Comparison of ENCODE assay signal across 8 cellular contexts in genomic region chr11:128497057-128497957, GRCh38.
DNase-seq lines count a peak whose midpoint lies in the region; ATAC-seq, FAIRE-seq and TF ChIP-seq lines count a peak whose summit lies in the region.

No MANE protein-coding gene starts in this region.

- SMC1A ChIA-PET in GM12878 (lab: Charles Lee; ENCODE audit: uncharacterized antibody, unreplicated experiment) = interaction anchor here (0.6 to 3.9 kb wide), 17 partner anchors 9 to 249 kb away, joined by 3 to 42 read pairs (median 5); no protein-coding TSS in a partner anchor

- TF ChIP-seq CTCF in HEK293 (tag by site-specific recombination; IDR thresholded peaks at IDR 0.05) = no peak
- no peak for TF ChIP-seq CTCF in GM12878 (IDR thresholded peaks at IDR 0.05 in 2 of 3, conservative IDR thresholded peaks at IDR 0.05 in 1 of 3; ENCODE audit: control insufficient read depth in 2 of 3, extremely low read depth in 1 of 3, insufficient read depth in 1 of 3, low read depth in 3 of 3, low read length in 3 of 3)
- TF ChIP-seq CTCF in right lobe of liver (IDR thresholded peaks at IDR 0.05) = no peak
- no peak for TF ChIP-seq CTCF in uterus (IDR thresholded peaks at IDR 0.05)
- no peak for TF ChIP-seq CTCF in D721Med (IDR thresholded peaks at IDR 0.05; ENCODE audit: insufficient read depth, missing control alignments)

- H4K20me1 ChIP-seq in GM12878 (ENCODE audit: control insufficient read depth, insufficient read depth) = no peaks in the 10 kb centered on the region

- in situ Hi-C loops in GM12878 (cut with MboI) = no loop called here

- no peaks in the 10 kb centered on the region for H3K36me3 ChIP-seq in HEK293 (ENCODE audit: control insufficient read depth in 2 of 2, insufficient read depth in 1 of 2, low read length in 2 of 2)
- peaks cover under 1 to 4% of the 10 kb centered on the region in 2 experiments; a peak in 3 of 4 replicates for H3K36me3 ChIP-seq in GM12878 (ENCODE audit: control insufficient read depth in 2 of 2, insufficient read depth in 2 of 2, low read length in 1 of 2)
- H3K36me3 ChIP-seq in right lobe of liver = no peaks in the 10 kb centered on the region
- H3K36me3 ChIP-seq in uterus = no peaks in the 10 kb centered on the region

- H3K4me3 ChIP-seq in HEK293 (ENCODE audit: low read depth, low read length) = no peak overlapping the region
- peak overlapping the region; percentile 47 for H3K4me3 ChIP-seq in GM12878
- H3K4me3 ChIP-seq in right lobe of liver = no peak overlapping the region
- peak overlapping the region; percentile 5 to 8 for H3K4me3 ChIP-seq in uterus

- H3K27ac ChIP-seq in HEK293 (ENCODE audit: extremely low read depth, low read depth, low read length) (no peak overlapping the region), GM12878 (ENCODE audit: control insufficient read depth, insufficient read depth) (peak overlapping the region; percentile 88), right lobe of liver (peak overlapping the region in 2 of 3 donors; percentile 52 to 64), uterus (peak overlapping the region; percentile 78 to 82)

- H3K27me3 ChIP-seq in GM12878 (replicated peaks in 1 of 2; ENCODE audit: control insufficient read depth in 2 of 2, insufficient read depth in 2 of 2, low read length in 1 of 2) (no peaks in the 10 kb centered on the region), right lobe of liver (no peaks in the 10 kb centered on the region), uterus (no peaks in the 10 kb centered on the region)

- peak; percentile 91 for FAIRE-seq in GM12878 (lab: Jason Lieb, UNC)
- no peak for FAIRE-seq in D721Med (lab: Jason Lieb, UNC)

- no peaks in the 10 kb centered on the region for H3K27me3 Mint-ChIP-seq in activated CD8-positive, alpha-beta memory T cell treated with anti-CD3 and anti-CD28 coated beads, Interleukin-2, amount 10 ng/mL, durations not matched to agents 7 days and 5 days

- peak overlapping the region; percentile 67 for H3K4me3 Mint-ChIP-seq in activated CD8-positive, alpha-beta memory T cell treated with anti-CD3 and anti-CD28 coated beads, Interleukin-2, amount 10 ng/mL, durations not matched to agents 7 days and 5 days

- H3K9ac ChIP-seq in GM12878 (ENCODE audit: control insufficient read depth, insufficient read depth, low read length) = peak overlapping the region; percentile 63

- H3K4me1 ChIP-seq in HEK293 (ENCODE audit: control insufficient read depth, insufficient read depth, low read length) = peaks cover 5% of the 10 kb centered on the region; the same call in 1 of the 2 replicates
- peaks cover 72% of the 10 kb centered on the region for H3K4me1 ChIP-seq in GM12878 (ENCODE audit: control insufficient read depth, insufficient read depth, low read length)
- peaks cover 0 to 39% (median 18%) of the 10 kb centered on the region in 4 donors for H3K4me1 ChIP-seq in right lobe of liver
- peaks cover 4 to 14% of the 10 kb centered on the region in 2 donors for H3K4me1 ChIP-seq in uterus

- peaks cover 96% of the 10 kb centered on the region for H3K4me1 Mint-ChIP-seq in activated CD8-positive, alpha-beta memory T cell treated with anti-CD3 and anti-CD28 coated beads, Interleukin-2, amount 10 ng/mL, durations not matched to agents 7 days and 5 days

- H3K27ac Mint-ChIP-seq in activated CD8-positive, alpha-beta memory T cell treated with anti-CD3 and anti-CD28 coated beads, Interleukin-2, amount 10 ng/mL, durations not matched to agents 7 days and 5 days = peak overlapping the region; percentile 88

- RAD21 ChIA-PET in GM12878 (lab: Charles Lee; ENCODE audit: unreplicated experiment) = interaction anchor here (0.8 to 3.2 kb wide), 14 partner anchors 8 to 207 kb away, joined by 3 to 32 read pairs (median 4); no protein-coding TSS in a partner anchor

- TF ChIP-seq EP300 in GM12878 (IDR thresholded peaks at IDR 0.05; ENCODE audit: borderline replicate concordance in 1 of 2, control insufficient read depth in 1 of 2, low read depth in 2 of 2, low read length in 2 of 2) = peak in 1 of 2 experiments; percentile 56; a peak in 2 of 4 replicates

- peaks cover 100% of the 10 kb centered on the region for H3K79me2 ChIP-seq in GM12878 (ENCODE audit: control insufficient read depth, insufficient read depth, low read length)

- POLR2A ChIA-PET in HEK293 (lab: Yijun Ruan, JAX) = no interaction called here
- POLR2A ChIA-PET in GM12878 (lab: Charles Lee) = interaction anchor here (0.7 to 4.0 kb wide), 9 partner anchors 10 to 256 kb away, joined by 3 to 16 read pairs (median 3); no protein-coding TSS in a partner anchor

- peaks cover 81% of the 10 kb centered on the region for H3K36me3 Mint-ChIP-seq in activated CD8-positive, alpha-beta memory T cell treated with anti-CD3 and anti-CD28 coated beads, Interleukin-2, amount 10 ng/mL, durations not matched to agents 7 days and 5 days

- H3K9me3 ChIP-seq in HEK293 (ENCODE audit: control insufficient read depth, insufficient read depth, low read depth, low read length) (no peaks in the 10 kb centered on the region), GM12878 (replicated peaks; ENCODE audit: control insufficient read depth, insufficient read depth, low read length) (no peaks in the 10 kb centered on the region), right lobe of liver (no peaks in the 10 kb centered on the region), uterus (no peaks in the 10 kb centered on the region)

- no peaks in the 10 kb centered on the region for H3K9me3 Mint-ChIP-seq in activated CD8-positive, alpha-beta memory T cell treated with anti-CD3 and anti-CD28 coated beads, Interleukin-2, amount 10 ng/mL, durations not matched to agents 7 days and 5 days (ENCODE audit: low read depth)

- 0 out of 2 replicates have a peak, but pooled peaks have one; percentile 4 for TF ChIP-seq RAD21 in GM12878 (IDR thresholded peaks at IDR 0.05; ENCODE audit: insufficient read depth, low read depth, low read length)

- peak overlapping the region; percentile 89 for H3K4me2 ChIP-seq in GM12878 (ENCODE audit: control insufficient read depth, insufficient read depth)

- WGBS in GM12878 (ENCODE audit: insufficient coverage, insufficient replicate concordance, low lambda C conversion rate, missing lambda C conversion rate) = 28% methylated on average over 10 of the region's 10 CpGs
- WGBS in right lobe of liver (ENCODE audit: insufficient coverage, low coverage, low lambda C conversion rate, missing lambda C conversion rate) = 20% methylated on average over 10 of the region's 10 CpGs

- no peak for DNase-seq in activated CD8-positive, alpha-beta memory T cell treated with anti-CD3 and anti-CD28 coated beads, Interleukin-2, amount 10 ng/mL, durations not matched to agents 7 days and 5 days
- no peak for DNase-seq in activated CD8-positive, alpha-beta memory T cell treated with anti-CD3 and anti-CD28 coated beads for 24 hours
- DNase-seq in NCI-H1092 treated with DMSO at 0.1 percent for 48 hours (lab: John Stamatoyannopoulos, UW) (peak; percentile 93), GM12878 (ENCODE audit: low read depth, low spot score) (peak; percentile 87), right lobe of liver (peak in 1 of 3 donors; percentile 66), uterus (peak; percentile 83 to 89), D721Med (ENCODE audit: insufficient read length, low spot score) (no peak)

- CTCF ChIA-PET in activated CD8-positive, alpha-beta memory T cell treated with anti-CD3 and anti-CD28 coated beads, Interleukin-2, amount 10 ng/mL, durations not matched to agents 7 days and 5 days (lab: Charles Lee) = interaction anchor here (1.3 to 14.7 kb wide), 9 partner anchors 11 to 334 kb away, joined by 3 to 108 read pairs (median 6); no protein-coding TSS in a partner anchor
- CTCF ChIA-PET in HEK293 (lab: Yijun Ruan, JAX) (no interaction called here), GM12878 (lab: Yijun Ruan, JAX) (interaction anchor here (0.6 to 3.2 kb wide), 10 partner anchors 8 to 217 kb away, joined by 3 to 18 read pairs (median 4); no protein-coding TSS in a partner anchor)

- ATAC-seq in activated CD8-positive, alpha-beta memory T cell treated with anti-CD3 and anti-CD28 coated beads, Interleukin-2, amount 10 ng/mL, durations not matched to agents 7 days and 5 days = no peak
- ATAC-seq in GM12878 (peak; percentile 90), right lobe of liver (peak; percentile 73 to 91 (median 84))

- intact Hi-C loops in GM12878 (cut with micrococcal nuclease; ENCODE audit: unreplicated experiment) = loop anchor here (1.0 kb wide), 1 partner anchor 14 kb away; no protein-coding TSS in a partner anchor
- intact Hi-C loops in right lobe of liver (cut with DNase I) = no loop called here
- intact Hi-C loops in uterus (cut with DNase I; ENCODE audit: low total_unique reads) = no loop called here

- TF ChIP-seq POLR2A in GM12878 (IDR thresholded peaks at IDR 0.05; ENCODE audit: low read depth, low read length) = peak; percentile 53; the same call in 1 of the 2 replicates
- no peak for TF ChIP-seq POLR2A in right lobe of liver (IDR thresholded peaks at IDR 0.05)
- TF ChIP-seq POLR2A in uterus (IDR thresholded peaks at IDR 0.05) = no peak

- H2AFZ ChIP-seq in GM12878 (ENCODE audit: control insufficient read depth, low read depth, low read length) = no peak overlapping the region

- BruUV-seq in GM12878 (replicated peaks; lab: Mats Ljungman, UMichigan) = no TSS peak

TF ChIP-seq in HEK293, 187 proteins besides CTCF, POLR2A, EP300 and RAD21 (continues in another document):
- TF ChIP-seq ZBTB48 (tag by site-specific recombination; IDR thresholded peaks at IDR 0.05) (peak; percentile 29; the same call in 1 of the 2 replicates), ZNF335 (tag by site-specific recombination; conservative IDR thresholded peaks at IDR 0.05) (peak; percentile 10; the same call in 1 of the 2 replicates), ZNF600 (tag by site-specific recombination; IDR thresholded peaks at IDR 0.05) (0 out of 2 replicates have a peak, but pooled peaks have one; percentile 32), ZNF629 (tag by site-specific recombination; IDR thresholded peaks at IDR 0.05) (peak; percentile 75)

TF ChIP-seq in GM12878, 131 proteins besides CTCF, POLR2A, EP300 and RAD21 (continues in another document):
- TF ChIP-seq NR2F1 (conservative IDR thresholded peaks at IDR 0.05) = peak; percentile 48; the same call in 1 of the 2 replicates
- TF ChIP-seq SPI1 (IDR thresholded peaks at IDR 0.05; ENCODE audit: borderline replicate concordance, insufficient read depth, low read depth, low read length) = peak; percentile 63; the same call in 1 of the 2 replicates

Comparison
In these comparisons a context has a peak if more than half of its experiments do, and no peak if none do; other contexts are left out.
1. DNase-seq: peak in NCI-H1092 treated with DMSO at 0.1 percent for 48 hours (single experiment), GM12878 (single experiment) and uterus (2 of 2); none in activated CD8-positive, alpha-beta memory T cell treated with anti-CD3 and anti-CD28 coated beads, Interleukin-2, amount 10 ng/mL, durations not matched to agents 7 days and 5 days (single experiment), activated CD8-positive, alpha-beta memory T cell treated with anti-CD3 and anti-CD28 coated beads for 24 hours (single experiment) and D721Med (single experiment).
2. H3K4me3 ChIP-seq: peak in GM12878 (single experiment) and uterus (2 of 2); none in HEK293 (single experiment) and right lobe of liver (0 of 3).